Comparison of ENCODE assay signal across 19 cellular contexts in the genomic region with DNA sequence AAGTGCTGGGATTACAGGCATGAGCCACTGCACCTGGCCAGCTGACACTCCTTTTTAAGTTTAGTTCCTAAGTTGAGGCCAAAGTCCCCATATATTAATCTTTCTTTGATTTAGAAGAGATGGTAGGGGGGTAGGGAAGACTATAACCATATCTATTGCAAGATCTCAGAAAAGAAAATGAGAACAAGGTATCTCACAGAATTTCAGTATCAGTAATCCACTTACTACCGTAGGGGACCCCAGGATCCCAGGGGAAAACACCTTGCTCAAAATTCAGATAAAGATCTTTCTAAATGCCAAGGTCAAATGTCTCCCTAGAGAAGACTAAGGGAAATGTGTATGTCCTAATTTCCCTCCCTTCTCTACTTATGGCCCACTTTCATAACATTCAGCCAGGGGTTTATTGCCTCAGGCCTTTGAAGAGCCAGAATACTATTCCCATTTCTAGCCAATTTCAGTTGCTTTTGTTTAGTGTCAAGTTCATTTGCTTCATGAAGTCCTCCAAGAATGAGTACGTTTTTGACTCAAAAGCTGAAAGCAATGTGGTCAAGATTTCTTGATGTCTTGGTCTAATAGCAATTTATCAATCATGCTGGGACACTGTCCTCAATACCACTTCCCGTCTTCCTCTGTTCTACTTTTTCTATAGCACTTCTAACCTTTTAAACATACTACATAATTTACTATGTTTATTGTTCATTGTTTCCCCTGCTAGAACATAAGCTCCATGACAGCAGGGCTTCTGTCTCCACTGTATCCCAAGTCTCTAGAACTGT.
DNase-seq lines count a peak whose midpoint lies in the region; ATAC-seq and TF ChIP-seq lines count a peak whose summit lies in the region.
"Had no signal": no experiment of that assay in that cellular context is flagged by ENCODE, and none has a peak within 500 bp of the region (broad histone marks: within the 10 kb centered on the region; RNA-seq: fewer than 3 reads in every experiment).

No MANE protein-coding gene starts in this region.

- H3K27me3 ChIP-seq in OCI-LY3 (ENCODE audit: low read depth, low read length): no peaks in the 10 kb centered on the region
- H3K27me3 ChIP-seq: suprapubic skin had no signal

- peaks cover 0 to 5% of the 10 kb centered on the region in 2 donors for H3K36me3 Mint-ChIP-seq in activated T-cell treated with anti-CD3 and anti-CD28 coated beads, Interleukin-2, amount 50 U/mL, for 72 hours (ENCODE audit: insufficient read depth in 2 of 2)
- peaks cover 37% of the 10 kb centered on the region for H3K36me3 Mint-ChIP-seq in activated T-cell treated with anti-CD3 and anti-CD28 coated beads, Interleukin-2, amount 50 U/mL, for 4 hours (ENCODE audit: insufficient read depth)

- no peaks in the 10 kb centered on the region for H3K9me3 Mint-ChIP-seq in activated T-cell treated with anti-CD3 and anti-CD28 coated beads, Interleukin-2, amount 50 U/mL, for 72 hours
- H3K9me3 Mint-ChIP-seq in activated T-cell treated with anti-CD3 and anti-CD28 coated beads, Interleukin-2, amount 50 U/mL, for 4 hours: no peaks in the 10 kb centered on the region
- H3K9me3 Mint-ChIP-seq: activated B cell treated with CpG ODN at 0.5 μM for 24 hours; T-helper 2 cell treated with Interferon-gamma antibody and Interleukin-4, amounts not matched to agents 5 μg/mL and 100 μg/mL, for 36 hours had no signal

- no peaks in the 10 kb centered on the region for H3K79me2 ChIP-seq in OCI-LY3 (ENCODE audit: low read length)

- H3K4me1 ChIP-seq in OCI-LY3 (ENCODE audit: low read length): peaks cover 19% of the 10 kb centered on the region

- peaks cover 20% of the 10 kb centered on the region for H3K4me1 Mint-ChIP-seq in activated T-cell treated with anti-CD3 and anti-CD28 coated beads, Interleukin-2, amount 50 U/mL, for 72 hours (ENCODE audit: low read depth)
- H3K4me1 Mint-ChIP-seq in activated T-cell treated with anti-CD3 and anti-CD28 coated beads, Interleukin-2, amount 50 U/mL, for 4 hours (ENCODE audit: low read depth): peaks cover 11% of the 10 kb centered on the region
- H3K4me1 Mint-ChIP-seq: activated B cell treated with CpG ODN at 0.5 μM for 24 hours had no signal

- no peak for TF ChIP-seq CTCF in OCI-LY3 (IDR thresholded peaks at IDR 0.05; ENCODE audit: low read depth, low read length)

- H3K4me3 Mint-ChIP-seq in activated T-cell treated with anti-CD3 and anti-CD28 coated beads, Interleukin-2, amount 50 U/mL, for 72 hours: peak overlapping the region in 1 of 2 donors; percentile 12
- H3K4me3 Mint-ChIP-seq in activated T-cell treated with anti-CD3 and anti-CD28 coated beads, Interleukin-2, amount 50 U/mL, for 4 hours: no peak overlapping the region
- H3K4me3 Mint-ChIP-seq: activated B cell treated with CpG ODN at 0.5 μM for 24 hours; T-helper 2 cell treated with Interferon-gamma antibody and Interleukin-4, amounts not matched to agents 5 μg/mL and 100 μg/mL, for 36 hours had no signal

- 0 out of 2 replicates have a peak overlapping the region, but pooled peaks have one; percentile 10 for H3K4me3 ChIP-seq in OCI-LY3 (ENCODE audit: low read length)
- H3K4me3 ChIP-seq: suprapubic skin had no signal

- peaks cover 28% of the 10 kb centered on the region for H3K36me3 ChIP-seq in OCI-LY3 (replicated peaks; ENCODE audit: low read depth, low read length)

- peak; percentile 58 to 84 for ATAC-seq in activated T-cell treated with anti-CD3 and anti-CD28 coated beads, Interleukin-2, amount 50 U/mL, for 72 hours (replicated peaks in 1 of 2)
- ATAC-seq in activated T-cell treated with anti-CD3 and anti-CD28 coated beads, Interleukin-2, amount 50 U/mL, for 4 hours: no peak
- peak; percentile 43 for ATAC-seq in GM18861 (IDR thresholded peaks at IDR 0.05; ENCODE audit: unreplicated experiment)
- ATAC-seq in stimulated activated naive CD8-positive, alpha-beta T cell treated with anti-CD3 and anti-CD28 coated beads, Interleukin-15, Interleukin-2, amounts not matched to agents 100 U/mL and 50 U/mL, for 24 hours: peak; percentile 61
- no peak for ATAC-seq in GM18867 (IDR thresholded peaks at IDR 0.05; ENCODE audit: unreplicated experiment)

- peak overlapping the region; percentile 51 for H3K4me2 ChIP-seq in OCI-LY3 (ENCODE audit: low read length)
- H3K4me2 ChIP-seq: SK-N-SH had no signal

- no peaks in the 10 kb centered on the region for H3K9me3 ChIP-seq in OCI-LY3 (ENCODE audit: insufficient read depth, low read length)
- H3K9me3 ChIP-seq: SK-N-SH, suprapubic skin had no signal

- H2AFZ ChIP-seq in OCI-LY3 (ENCODE audit: low read depth, low read length): no peak overlapping the region

- H3K9ac ChIP-seq in OCI-LY3 (ENCODE audit: low read length): no peak overlapping the region
- H3K9ac ChIP-seq: SK-N-SH had no signal

- peak overlapping the region; percentile 23; the same call in 1 of the 2 replicates for H3K27ac ChIP-seq in OCI-LY3 (ENCODE audit: low read length)
- H3K27ac ChIP-seq: epithelial cell of prostate, suprapubic skin had no signal

- no peaks in the 10 kb centered on the region for H3K27me3 Mint-ChIP-seq in activated T-cell treated with anti-CD3 and anti-CD28 coated beads, Interleukin-2, amount 50 U/mL, for 72 hours (ENCODE audit: low read depth)
- H3K27me3 Mint-ChIP-seq in activated T-cell treated with anti-CD3 and anti-CD28 coated beads, Interleukin-2, amount 50 U/mL, for 4 hours (ENCODE audit: low read depth): no peaks in the 10 kb centered on the region
- H3K27me3 Mint-ChIP-seq: activated B cell treated with CpG ODN at 0.5 μM for 24 hours had no signal

- H4K20me1 ChIP-seq in OCI-LY3 (ENCODE audit: insufficient read depth, low read length): peaks cover 16% of the 10 kb centered on the region; the same call in 1 of the 2 replicates

- no peak for DNase-seq in activated T-cell treated with anti-CD3 and anti-CD28 coated beads, Interleukin-2, amount 50 U/mL, for 72 hours
- DNase-seq in activated T-cell treated with anti-CD3 and anti-CD28 coated beads, Interleukin-2, amount 50 U/mL, for 4 hours: no peak
- no peak for DNase-seq in stimulated activated naive CD8-positive, alpha-beta T cell treated with anti-CD3 and anti-CD28 coated beads, Interleukin-15, Interleukin-2, amounts not matched to agents 100 U/mL and 50 U/mL, for 24 hours
- DNase-seq in NCI-H748 treated with DMSO at 0.1 percent for 48 hours (lab: John Stamatoyannopoulos, UW) (no peak), NCI-H187 (lab: John Stamatoyannopoulos, UW) (no peak)
- DNase-seq: activated B cell treated with CpG ODN at 0.5 μM for 24 hours; caudate nucleus; NCI-H146; NCI-H2171 treated with DMSO at 0.1 percent for 48 hours; NCI-H526; RPMI8226; SK-N-SH; stimulated activated CD4-positive, alpha-beta T cell treated with anti-CD3 and anti-CD28 coated beads, Interleukin-4, amount 100 ng/mL, for 24 hours had no signal

- peak overlapping the region; percentile 77 for H3K27ac Mint-ChIP-seq in activated T-cell treated with anti-CD3 and anti-CD28 coated beads, Interleukin-2, amount 50 U/mL, for 72 hours
- H3K27ac Mint-ChIP-seq: activated B cell treated with CpG ODN at 0.5 μM for 24 hours; T-helper 2 cell treated with Interferon-gamma antibody and Interleukin-4, amounts not matched to agents 5 μg/mL and 100 μg/mL, for 36 hours had no signal

Comparison
In these comparisons a context has a peak if more than half of its experiments do, and no peak if none do; other contexts are left out.
1. ATAC-seq: peak in activated T-cell treated with anti-CD3 and anti-CD28 coated beads, Interleukin-2, amount 50 U/mL, for 72 hours (2 of 2), GM18861 (single experiment) and stimulated activated naive CD8-positive, alpha-beta T cell treated with anti-CD3 and anti-CD28 coated beads, Interleukin-15, Interleukin-2, amounts not matched to agents 100 U/mL and 50 U/mL, for 24 hours (single experiment); none in activated T-cell treated with anti-CD3 and anti-CD28 coated beads, Interleukin-2, amount 50 U/mL, for 4 hours (0 of 2) and GM18867 (single experiment).